In the genomic region with DNA sequence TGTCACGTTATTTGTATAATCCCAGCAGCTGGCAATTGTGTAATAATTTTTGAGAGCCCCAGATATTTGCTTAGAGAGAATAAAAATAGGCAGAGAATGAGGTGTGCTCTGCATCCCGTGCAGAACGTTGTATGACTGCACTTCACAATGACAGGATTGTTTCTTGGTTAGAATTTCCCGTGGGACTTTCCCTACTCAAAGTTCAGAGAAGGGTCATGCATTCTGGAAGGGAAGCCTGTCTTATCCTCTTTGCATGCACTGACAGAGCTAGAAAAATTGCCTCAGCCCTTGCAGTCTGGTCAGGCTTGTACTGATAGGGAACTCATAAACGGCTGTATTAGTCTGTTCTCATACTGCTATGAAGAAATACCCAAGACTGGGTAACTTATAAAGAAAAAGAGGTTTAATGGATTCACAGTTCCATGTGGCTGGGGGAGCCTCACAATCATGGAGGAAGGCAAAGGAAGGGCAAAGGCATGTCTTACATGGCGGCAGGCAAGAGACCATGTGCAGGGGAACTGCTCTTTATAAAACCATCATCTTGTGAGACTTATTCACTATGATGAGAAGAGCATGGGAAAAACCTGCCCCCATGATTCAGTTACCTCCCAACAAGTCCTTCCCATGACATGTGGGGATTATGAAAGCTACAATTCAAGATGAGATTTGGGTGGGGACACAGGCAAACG, we compare ENCODE assay signal across 7 cellular contexts. TPM values are rescaled to one million over a fixed set of nuclear protein-coding genes. Genes with fewer than 3 reads are reported as not detected.
DNase-seq lines count a peak whose midpoint lies in the region; ATAC-seq lines count a peak whose summit lies in the region.

No MANE protein-coding gene starts in this region.

- intact Hi-C loops in sciatic nerve (cut with DNase I) = no loop called here

- peak; percentile 92 for DNase-seq in SHP77 treated with DMSO at 0.1 percent for 48 hours (lab: John Stamatoyannopoulos, UW)
- no peak for DNase-seq in sciatic nerve (ENCODE audit: low spot score)
- DNase-seq in NCI-H2227 (lab: John Stamatoyannopoulos, UW; ENCODE audit: unreplicated experiment) = no peak
- no peak for DNase-seq in midbrain (lab: John Stamatoyannopoulos, UW)
- DNase-seq in substantia nigra (lab: John Stamatoyannopoulos, UW) = no peak

- no peak overlapping the region for H3K27ac ChIP-seq in substantia nigra (ENCODE audit: low read depth, low read length, poor library complexity, severe bottlenecking)

- ATAC-seq in GM19397 (IDR thresholded peaks at IDR 0.05; ENCODE audit: unreplicated experiment) (peak; percentile 78), HG03097 (IDR thresholded peaks at IDR 0.05; ENCODE audit: low FRiP score, unreplicated experiment) (peak; percentile 90), sciatic nerve (peak; percentile 94)

RNA-seq across cellular contexts. Expression of a gene that starts 16.5 kb away (rescaled TPM):
- total RNA-seq in sciatic nerve = 19.1 TPM
